ENCODE assay signal across 28 cellular contexts in genomic region chr2:85475801-85476610, GRCh38. TPM values are rescaled to one million over a fixed set of nuclear protein-coding genes. Genes with fewer than 3 reads are reported as not detected.
DNase-seq lines count a peak whose midpoint lies in the region; ATAC-seq and TF ChIP-seq lines count a peak whose summit lies in the region.
"Had no signal": no experiment of that assay in that cellular context is flagged by ENCODE, and none has a peak within 500 bp of the region (broad histone marks: within the 10 kb centered on the region; RNA-seq: fewer than 3 reads in every experiment).

No MANE protein-coding gene starts in this region.

- H3K9me3 ChIP-seq in hepatocyte (ENCODE audit: low read depth) (no peaks in the 10 kb centered on the region), neuron (ENCODE audit: low read length) (no peaks in the 10 kb centered on the region), HAP-1 (no peaks in the 10 kb centered on the region)

- no peak overlapping the region for H3K27ac ChIP-seq in hepatocyte
- H3K27ac ChIP-seq: KMS-11 had no signal

- no peaks in the 10 kb centered on the region for H3K27me3 Mint-ChIP-seq in dendritic cell treated with granulocyte-macrophage colony-stimulating factor and Interleukin-4, amounts not matched to agents 40 ng/mL and 50 ng/mL, for 4 days

- WGBS in hepatocyte (ENCODE audit: low lambda C conversion rate, missing lambda C conversion rate), result 71% methylated on average over 4 of the region's 4 CpGs

- H3K79me2 ChIP-seq in hepatocyte, result no peaks in the 10 kb centered on the region

- H3K4me3 Mint-ChIP-seq in dendritic cell treated with granulocyte-macrophage colony-stimulating factor and Interleukin-4, amounts not matched to agents 40 ng/mL and 50 ng/mL, for 4 days, result no peak overlapping the region
- H3K4me3 Mint-ChIP-seq: activated T-cell treated with anti-CD3 and anti-CD28 coated beads, Interleukin-2, amount 50 U/mL, for 4 hours had no signal

- H3K9me2 ChIP-seq in hepatocyte (replicated peaks; ENCODE audit: insufficient read depth), result no peaks in the 10 kb centered on the region

- peak overlapping the region; percentile 8 for H3K27ac Mint-ChIP-seq in dendritic cell treated with granulocyte-macrophage colony-stimulating factor and Interleukin-4, amounts not matched to agents 40 ng/mL and 50 ng/mL, for 4 days

- peaks cover 12% of the 10 kb centered on the region for H3K4me1 ChIP-seq in hepatocyte (ENCODE audit: insufficient read depth)
- H3K4me1 ChIP-seq in neuron (ENCODE audit: insufficient read depth, low read length), result peaks cover 21% of the 10 kb centered on the region
- H3K4me1 ChIP-seq in HAP-1, result no peaks in the 10 kb centered on the region

- peak overlapping the region; percentile 14 for H3K4me2 ChIP-seq in hepatocyte
- H3K4me2 ChIP-seq: KMS-11 had no signal

- TF ChIP-seq CTCF in hepatocyte (IDR thresholded peaks at IDR 0.05; ENCODE audit: poor library complexity), result no peak
- no peak for TF ChIP-seq CTCF in foreskin fibroblast (IDR thresholded peaks at IDR 0.05; ENCODE audit: low read depth, low read length)

- in situ Hi-C loops in KBM-7 (cut with MboI; ENCODE audit: low pct_unique_long_range_greater_than_20kb, low sequenced_read_pairs), result no loop called here
- in situ Hi-C loops in HAP-1 (cut with MboI; ENCODE audit: low sequenced_read_pairs), result no loop called here

- no peaks in the 10 kb centered on the region for H3K9me3 Mint-ChIP-seq in dendritic cell treated with granulocyte-macrophage colony-stimulating factor and Interleukin-4, amounts not matched to agents 40 ng/mL and 50 ng/mL, for 4 days
- H3K9me3 Mint-ChIP-seq: activated T-cell treated with anti-CD3 and anti-CD28 coated beads, Interleukin-2, amount 50 U/mL, for 4 hours had no signal

- H2AFZ ChIP-seq in hepatocyte (no peak overlapping the region), neuron (ENCODE audit: low read depth, low read length) (peak overlapping the region; percentile 6)

- intact Hi-C loops in dendritic cell treated with granulocyte-macrophage colony-stimulating factor and Interleukin-4, amounts not matched to agents 40 ng/mL and 50 ng/mL, for 4 days (cut with micrococcal nuclease), result no loop called here

- H3K4me1 Mint-ChIP-seq in dendritic cell treated with granulocyte-macrophage colony-stimulating factor and Interleukin-4, amounts not matched to agents 40 ng/mL and 50 ng/mL, for 4 days (ENCODE audit: low read depth), result peaks cover 10% of the 10 kb centered on the region

- no peak for ATAC-seq in GM21526 (IDR thresholded peaks at IDR 0.05; ENCODE audit: low FRiP score, unreplicated experiment)
- ATAC-seq: activated T-cell treated with anti-CD3 and anti-CD28 coated beads, Interleukin-2, amount 50 U/mL, for 4 hours; HCT116; SK-N-SH treated with all-trans-retinoic acid at 6 μM for 48 hours had no signal

- H3K4me3 ChIP-seq in hepatocyte, result no peak overlapping the region
- H3K4me3 ChIP-seq in neuron (ENCODE audit: low read length), result no peak overlapping the region
- H3K4me3 ChIP-seq in HAP-1, result no peak overlapping the region
- H3K4me3 ChIP-seq in foreskin fibroblast (ENCODE audit: low read depth in 1 of 2, low read length in 2 of 2), result no peak overlapping the region

- H3K36me3 Mint-ChIP-seq in dendritic cell treated with granulocyte-macrophage colony-stimulating factor and Interleukin-4, amounts not matched to agents 40 ng/mL and 50 ng/mL, for 4 days (ENCODE audit: low read depth), result no peaks in the 10 kb centered on the region

- H3K36me3 ChIP-seq in hepatocyte (replicated peaks; ENCODE audit: insufficient read depth, low read depth), result no peaks in the 10 kb centered on the region
- no peaks in the 10 kb centered on the region for H3K36me3 ChIP-seq in neuron (ENCODE audit: insufficient read depth, low read length)
- no peaks in the 10 kb centered on the region for H3K36me3 ChIP-seq in HAP-1 (replicated peaks)

- H3K27me3 ChIP-seq in hepatocyte (no peaks in the 10 kb centered on the region), neuron (ENCODE audit: insufficient read depth, low read length) (no peaks in the 10 kb centered on the region), HAP-1 (ENCODE audit: low read depth) (no peaks in the 10 kb centered on the region)

- H4K20me1 ChIP-seq in hepatocyte (ENCODE audit: insufficient read depth, poor library complexity, severe bottlenecking), result no peaks in the 10 kb centered on the region

- DNase-seq in KBM-7 (peak; percentile 51), hepatocyte (ENCODE audit: low spot score) (no peak), HAP-1 (ENCODE audit: low spot score in 2 of 2) (no peak), foreskin fibroblast (no peak)
- DNase-seq: activated CD4-positive, alpha-beta T cell treated with anti-CD3 and anti-CD28 coated beads for 48 hours; activated gamma-delta T cell treated with Interleukin-2 at 50 U/mL for 16 hours; activated T-cell treated with anti-CD3 and anti-CD28 coated beads, Interleukin-2, amount 50 U/mL, for 4 hours; C1 segment of cervical spinal cord; COR-L47; DMS53; glutamatergic neuron; NCI-H1417 treated with DMSO at 0.1 percent for 48 hours; NCI-H2081 treated with DMSO at 0.1 percent for 48 hours; NCI-H345; NCI-H774; occipital lobe; small intestine; stimulated activated CD4-positive, alpha-beta T cell treated with anti-CD3 and anti-CD28 coated beads, Interleukin-2, amount 100 ng/mL, for 24 hours; trophoblast cell had no signal

RNA-seq across cellular contexts. Expression of gene SH2D6, which starts 57.5 kb away (rescaled TPM):
- total RNA-seq in hepatocyte, result 0.27 and 0.36 TPM in 2 replicates
- polyA plus RNA-seq in hepatocyte, result 2.3 and 2.8 TPM in 2 replicates
- total RNA-seq: epithelial cell of proximal tubule, G401, mesenteric fat pad had no signal
